7 cellular contexts compared by ENCODE assay signal in genomic region chr1:242523968-242524570, GRCh38. TPM values are rescaled to one million over a fixed set of nuclear protein-coding genes. Genes with fewer than 3 reads are reported as not detected.
DNase-seq lines count a peak whose midpoint lies in the region; ATAC-seq and TF ChIP-seq lines count a peak whose summit lies in the region.

No MANE protein-coding gene starts in this region.

- H3K4me3 ChIP-seq in breast epithelium (peak overlapping the region; percentile 32 to 68 (median 49)), thymus (ENCODE audit: low read length) (peak overlapping the region; percentile 51)

- WGBS in thymus, result 2% methylated on average over 62 of the region's 70 CpGs

- intact Hi-C loops in breast epithelium (cut with DNase I; ENCODE audit: low total_unique reads), result no loop called here

- peaks cover 0 to 45% of the 10 kb centered on the region in 2 donors for H3K27me3 ChIP-seq in breast epithelium
- H3K27me3 ChIP-seq in thymus (ENCODE audit: control insufficient read depth, insufficient read depth), result peaks cover 40% of the 10 kb centered on the region

- TF ChIP-seq POLR2A in breast epithelium (IDR thresholded peaks at IDR 0.05), result no peak

- H3K36me3 ChIP-seq in breast epithelium (no peaks in the 10 kb centered on the region), thymus (ENCODE audit: control insufficient read depth, insufficient read depth) (no peaks in the 10 kb centered on the region)

- peak; percentile 42 for ATAC-seq in left lobe of liver
- no peak for ATAC-seq in GM18867 (IDR thresholded peaks at IDR 0.05; ENCODE audit: unreplicated experiment)
- ATAC-seq in GM21529 (IDR thresholded peaks at IDR 0.05; ENCODE audit: unreplicated experiment), result no peak

- H3K9me3 ChIP-seq in breast epithelium (no peaks in the 10 kb centered on the region), thymus (ENCODE audit: control insufficient read depth) (no peaks in the 10 kb centered on the region)

- in situ Hi-C loops in GM13977 (cut with MboI; ENCODE audit: low pct_unique_long_range_greater_than_20kb, low sequenced_read_pairs, unreplicated experiment), result no loop called here

- H3K4me1 ChIP-seq in breast epithelium, result peaks cover 0 to 9% of the 10 kb centered on the region in 2 donors
- no peaks in the 10 kb centered on the region for H3K4me1 ChIP-seq in thymus (ENCODE audit: control insufficient read depth, insufficient read depth, low read length)

- DNase-seq in GM13977 (ENCODE audit: low spot score) (peak; percentile 67), NCI-H2107 (lab: John Stamatoyannopoulos, UW) (peak; percentile 62), breast epithelium (ENCODE audit: low spot score in 2 of 2) (peak; percentile 18 to 50), left lobe of liver (ENCODE audit: low spot score) (no peak)

- H3K27ac ChIP-seq in breast epithelium, result no peak overlapping the region
- no peak overlapping the region for H3K27ac ChIP-seq in thymus (ENCODE audit: low read depth)

- no peak for TF ChIP-seq CTCF in GM13977 (IDR thresholded peaks at IDR 0.05; ENCODE audit: extremely low read depth, insufficient read depth, missing control alignments)
- TF ChIP-seq CTCF in breast epithelium (IDR thresholded peaks at IDR 0.05), result no peak

RNA-seq across cellular contexts. Expression of gene PLD5, which starts 0.4 kb away (rescaled TPM):
- total RNA-seq in breast epithelium (under 1 TPM; 0.32 to 0.98 (median 0.44) TPM), left lobe of liver (not detected)
- 0.25 TPM for polyA plus RNA-seq in thymus
